Comparison of ENCODE assay signal across 11 cellular contexts in genomic region chr5:19608434-19608833, GRCh38.
A peak's percentile ranks its signal among the peaks of the same experiment; 100 is the strongest.
DNase-seq lines count a peak whose midpoint lies in the region; ATAC-seq and TF ChIP-seq lines count a peak whose summit lies in the region.
"Had no signal": no experiment of that assay in that cellular context is flagged by ENCODE, and none has a peak within 500 bp of the region (broad histone marks: within the 10 kb centered on the region; RNA-seq: fewer than 3 reads in every experiment).

No MANE protein-coding gene starts in this region.

- no peak for DNase-seq in DND-41
- DNase-seq in NB4 (ENCODE audit: low read depth) = peak; percentile 19
- DNase-seq in SW480 (ENCODE audit: low spot score) = peak; percentile 50
- DNase-seq in left kidney (ENCODE audit: low read depth, low spot score) = peak; percentile 8
- no peak for DNase-seq in activated CD4-positive, alpha-beta memory T cell treated with anti-CD3 and anti-CD28 coated beads for 36 hours
- DNase-seq in GM10248 (ENCODE audit: extremely low spot score) = no peak
- no peak for DNase-seq in stimulated activated effector memory CD8-positive, alpha-beta T cell treated with anti-CD3 and anti-CD28 coated beads, Interleukin-12 subunit alpha, Interleukin-12 subunit beta, amount 100 ng/mL, for 72 hours (ENCODE audit: low spot score in 2 of 2)
- no peak for DNase-seq in HuH-7.5 (ENCODE audit: low spot score)
- DNase-seq: left lung, substantia nigra had no signal

- peak; percentile 4 for TF ChIP-seq CTCF in DND-41 (IDR thresholded peaks at IDR 0.05; ENCODE audit: borderline replicate concordance, extremely low read depth, low read length, poor library complexity, severe bottlenecking)
- no peak for TF ChIP-seq CTCF in NB4 (IDR thresholded peaks at IDR 0.05; ENCODE audit: low read depth, low read length)
- no peak for TF ChIP-seq CTCF in GM10248 (IDR thresholded peaks at IDR 0.05; ENCODE audit: control extremely low read depth, extremely low read depth, low read depth, missing control alignments)

- H3K27ac ChIP-seq in DND-41 (ENCODE audit: low read length) = no peak overlapping the region
- H3K27ac ChIP-seq: left lung, skin epidermis had no signal

- no peak overlapping the region for H3K9ac ChIP-seq in DND-41 (ENCODE audit: low read depth, low read length)

- no peak overlapping the region for H3K4me3 ChIP-seq in DND-41 (ENCODE audit: low read depth in 1 of 2, low read length in 2 of 2)
- no peak overlapping the region for H3K4me3 ChIP-seq in NB4 (ENCODE audit: low read depth, low read length)
- H3K4me3 ChIP-seq: left lung, skin epidermis had no signal

- POLR2A ChIA-PET in activated CD4-positive, alpha-beta memory T cell treated with anti-CD3 and anti-CD28 coated beads for 36 hours (lab: Charles Lee) = no interaction called here
- POLR2A ChIA-PET in GM10248 (lab: Yijun Ruan, JAX) = no interaction called here

- H3K4me2 ChIP-seq in DND-41 (ENCODE audit: insufficient read depth, low read length) = no peak overlapping the region

- ATAC-seq in DND-41 (ENCODE audit: insufficient read depth, low read depth) = no peak
- ATAC-seq in stimulated activated effector memory CD8-positive, alpha-beta T cell treated with anti-CD3 and anti-CD28 coated beads, Interleukin-12 subunit alpha, Interleukin-12 subunit beta, amount 100 ng/mL, for 72 hours = no peak
- ATAC-seq: left lung had no signal

- no peaks in the 10 kb centered on the region for H3K27me3 Mint-ChIP-seq in activated CD4-positive, alpha-beta memory T cell treated with anti-CD3 and anti-CD28 coated beads for 36 hours

- no peaks in the 10 kb centered on the region for H3K9me3 ChIP-seq in DND-41 (ENCODE audit: insufficient read depth, low read length, severe bottlenecking)
- H3K9me3 ChIP-seq: left lung had no signal

- no peaks in the 10 kb centered on the region for H3K4me1 Mint-ChIP-seq in activated CD4-positive, alpha-beta memory T cell treated with anti-CD3 and anti-CD28 coated beads for 36 hours (ENCODE audit: low read depth)
- no peaks in the 10 kb centered on the region for H3K4me1 Mint-ChIP-seq in stimulated activated effector memory CD8-positive, alpha-beta T cell treated with anti-CD3 and anti-CD28 coated beads, Interleukin-12 subunit alpha, Interleukin-12 subunit beta, amount 100 ng/mL, for 72 hours

- no peaks in the 10 kb centered on the region for H4K20me1 ChIP-seq in DND-41 (ENCODE audit: insufficient read depth, low read length)

- no peak overlapping the region for H2AFZ ChIP-seq in DND-41 (ENCODE audit: low read depth, low read length)

- no peaks in the 10 kb centered on the region for H3K36me3 ChIP-seq in DND-41 (ENCODE audit: insufficient read depth, low read length)
- H3K36me3 ChIP-seq: left lung had no signal

- CTCF ChIA-PET in activated CD4-positive, alpha-beta memory T cell treated with anti-CD3 and anti-CD28 coated beads for 36 hours (lab: Charles Lee) = no interaction called here
- CTCF ChIA-PET in GM10248 (lab: Yijun Ruan, JAX) = interaction anchor here (1.1 to 1.9 kb wide), 3 partner anchors 910 to 1214 kb away, joined by 3 to 8 read pairs (median 4); no protein-coding TSS in a partner anchor

- no peaks in the 10 kb centered on the region for H3K4me1 ChIP-seq in DND-41 (ENCODE audit: insufficient read depth, low read length)
- H3K4me1 ChIP-seq: left lung had no signal

- intact Hi-C loops in activated CD4-positive, alpha-beta memory T cell treated with anti-CD3 and anti-CD28 coated beads for 36 hours (cut with micrococcal nuclease) = no loop called here

- H3K36me3 Mint-ChIP-seq in activated CD4-positive, alpha-beta memory T cell treated with anti-CD3 and anti-CD28 coated beads for 36 hours = no peaks in the 10 kb centered on the region
- H3K36me3 Mint-ChIP-seq in stimulated activated effector memory CD8-positive, alpha-beta T cell treated with anti-CD3 and anti-CD28 coated beads, Interleukin-12 subunit alpha, Interleukin-12 subunit beta, amount 100 ng/mL, for 72 hours = no peaks in the 10 kb centered on the region

- H3K79me2 ChIP-seq in DND-41 (ENCODE audit: insufficient read depth, low read length) = no peaks in the 10 kb centered on the region

- H3K27ac Mint-ChIP-seq in activated CD4-positive, alpha-beta memory T cell treated with anti-CD3 and anti-CD28 coated beads for 36 hours = no peak overlapping the region
- no peak overlapping the region for H3K27ac Mint-ChIP-seq in stimulated activated effector memory CD8-positive, alpha-beta T cell treated with anti-CD3 and anti-CD28 coated beads, Interleukin-12 subunit alpha, Interleukin-12 subunit beta, amount 100 ng/mL, for 72 hours

- no peaks in the 10 kb centered on the region for H3K27me3 ChIP-seq in DND-41 (ENCODE audit: insufficient read depth, low read length, poor library complexity)
- H3K27me3 ChIP-seq: left lung had no signal

- peaks cover 13% of the 10 kb centered on the region for H3K9me3 Mint-ChIP-seq in activated CD4-positive, alpha-beta memory T cell treated with anti-CD3 and anti-CD28 coated beads for 36 hours
- peaks cover 10% of the 10 kb centered on the region for H3K9me3 Mint-ChIP-seq in stimulated activated effector memory CD8-positive, alpha-beta T cell treated with anti-CD3 and anti-CD28 coated beads, Interleukin-12 subunit alpha, Interleukin-12 subunit beta, amount 100 ng/mL, for 72 hours

- H3K4me3 Mint-ChIP-seq in activated CD4-positive, alpha-beta memory T cell treated with anti-CD3 and anti-CD28 coated beads for 36 hours = no peak overlapping the region
- H3K4me3 Mint-ChIP-seq in stimulated activated effector memory CD8-positive, alpha-beta T cell treated with anti-CD3 and anti-CD28 coated beads, Interleukin-12 subunit alpha, Interleukin-12 subunit beta, amount 100 ng/mL, for 72 hours = no peak overlapping the region

- TF ChIP-seq POLR2A in NB4 (IDR thresholded peaks at IDR 0.05; ENCODE audit: extremely low read depth, insufficient read length) = no peak

Comparison
In these comparisons a context has a peak if more than half of its experiments do, and no peak if none do; other contexts are left out.
1. DNase-seq: peak in NB4 (single experiment), SW480 (single experiment) and left kidney (single experiment); none in DND-41 (single experiment), activated CD4-positive, alpha-beta memory T cell treated with anti-CD3 and anti-CD28 coated beads for 36 hours (single experiment), GM10248 (single experiment), stimulated activated effector memory CD8-positive, alpha-beta T cell treated with anti-CD3 and anti-CD28 coated beads, Interleukin-12 subunit alpha, Interleukin-12 subunit beta, amount 100 ng/mL, for 72 hours (0 of 2) and HuH-7.5 (single experiment).